34 cellular contexts compared by ENCODE assay signal in the genomic region with DNA sequence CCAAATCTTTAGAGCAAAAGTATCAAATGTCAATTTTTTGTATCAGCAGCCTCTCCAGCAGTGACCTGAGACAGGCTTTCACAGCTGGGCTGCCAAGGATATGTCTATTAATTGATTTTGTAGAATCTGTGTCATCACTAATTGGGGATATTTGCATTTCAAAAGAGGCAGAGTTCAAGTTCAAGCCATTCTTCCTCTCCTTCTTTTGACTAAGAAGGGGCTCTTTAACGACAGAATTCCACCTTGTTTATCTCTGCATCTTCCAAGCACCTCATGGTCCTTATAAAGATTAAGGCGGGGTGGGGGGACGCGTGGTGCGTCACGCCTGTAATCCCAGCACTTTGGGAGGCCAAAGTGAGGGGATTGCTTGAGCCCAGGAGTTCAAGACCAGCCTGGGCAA. TPM values are rescaled to one million over a fixed set of nuclear protein-coding genes. Genes with fewer than 3 reads are reported as not detected.
"Had no signal": no experiment of that assay in that cellular context is flagged by ENCODE, and none has a peak within 500 bp of the region (broad histone marks: within the 10 kb centered on the region; RNA-seq: fewer than 3 reads in every experiment).

No MANE protein-coding gene starts in this region.

- H3K27ac Mint-ChIP-seq: memory B cell; nephron; neural progenitor cell; stimulated activated memory B cell treated with anti-CD40 and anti-IgM and Interleukin-4, amounts not matched to agents 10 μg/mL and 1 μg/mL and 100 μg/mL, for 72 hours; type B pancreatic cell had no signal

- H3K4me3 Mint-ChIP-seq: memory B cell; nephron; neural progenitor cell; stimulated activated memory B cell treated with anti-CD40 and anti-IgM and Interleukin-4, amounts not matched to agents 10 μg/mL and 1 μg/mL and 100 μg/mL, for 72 hours; type B pancreatic cell had no signal

- H3K9me3 ChIP-seq: esophagus squamous epithelium, heart right ventricle, lower lobe of right lung, psoas muscle, sigmoid colon, testis, tibial artery had no signal

- H3K9me3 Mint-ChIP-seq: effector memory CD8-positive, alpha-beta T cell; memory B cell; stimulated activated memory B cell treated with anti-CD40 and anti-IgM and Interleukin-4, amounts not matched to agents 10 μg/mL and 1 μg/mL and 100 μg/mL, for 72 hours; type B pancreatic cell had no signal

- ATAC-seq: effector memory CD8-positive, alpha-beta T cell; heart right ventricle; left colon; lower lobe of right lung; psoas muscle; right cardiac atrium; stimulated activated memory B cell treated with anti-CD40 and anti-IgM and Interleukin-4, amounts not matched to agents 10 μg/mL and 1 μg/mL and 100 μg/mL, for 72 hours; stimulated activated naive CD8-positive, alpha-beta T cell treated with anti-CD3 and anti-CD28 coated beads, Interleukin-15, Interleukin-2, amounts not matched to agents 100 U/mL and 50 U/mL, for 24 hours had no signal

- H3K79me2 ChIP-seq: parathyroid adenoma had no signal

- H3K27me3 ChIP-seq: sigmoid colon, testis had no signal

- DNase-seq: cerebellar nuclear complex; cortex of kidney; effector memory CD8-positive, alpha-beta T cell; erythroblast; esophagus squamous epithelium; foreskin melanocyte; glutamatergic neuron; heart right ventricle; hippocampal formation; islet precursor cell; kidney glomerular epithelial cell; left colon; left ventricle myocardium inferior; lower lobe of right lung; psoas muscle; right cardiac atrium; sigmoid colon; stimulated activated CD4-positive, alpha-beta T cell treated with anti-CD3 and anti-CD28 coated beads, Interleukin-2, amount 100 ng/mL, for 24 hours; stimulated activated CD4-positive, alpha-beta T cell treated with anti-CD3 and anti-CD28 coated beads, Interleukin-4, amount 100 ng/mL, for 4 hours; stimulated activated naive CD8-positive, alpha-beta T cell treated with anti-CD3 and anti-CD28 coated beads, Interleukin-15, Interleukin-2, amounts not matched to agents 100 U/mL and 50 U/mL, for 24 hours; substantia nigra; testis; tibial artery had no signal

- H3K4me1 ChIP-seq: neural progenitor cell, parathyroid adenoma had no signal

- H3K36me3 Mint-ChIP-seq: memory B cell; neural progenitor cell; stimulated activated memory B cell treated with anti-CD40 and anti-IgM and Interleukin-4, amounts not matched to agents 10 μg/mL and 1 μg/mL and 100 μg/mL, for 72 hours; type B pancreatic cell had no signal

- H2AFZ ChIP-seq: neural progenitor cell, parathyroid adenoma had no signal

- H3K27ac ChIP-seq: esophagus squamous epithelium, heart right ventricle, left ventricle myocardium inferior, lower lobe of right lung, neural progenitor cell, parathyroid adenoma, psoas muscle, sigmoid colon, testis, tibial artery had no signal

- H3K4me3 ChIP-seq: esophagus squamous epithelium, heart right ventricle, left ventricle myocardium inferior, neural progenitor cell, psoas muscle, sigmoid colon, testis, tibial artery had no signal

- H3K4me2 ChIP-seq: neural progenitor cell had no signal

- H3K36me3 ChIP-seq: esophagus squamous epithelium, heart right ventricle, left ventricle myocardium inferior, lower lobe of right lung, neural progenitor cell, sigmoid colon, tibial artery had no signal

RNA-seq across cellular contexts. Expression of a gene that starts 15.2 kb away (rescaled TPM):
- total RNA-seq: dermis microvascular lymphatic vessel endothelial cell, esophagus squamous epithelium, left colon, left ventricle myocardium inferior, lower lobe of right lung, mononuclear cell, osteoblast, psoas muscle, renal cortical epithelial cell, right cardiac atrium, sigmoid colon, skeletal muscle tissue had no signal
- polyA plus RNA-seq: heart right ventricle, psoas muscle, right cardiac atrium, sigmoid colon had no signal

RNA-seq across cellular contexts. Expression of a gene that starts 24.4 kb away (rescaled TPM):
- total RNA-seq: dermis microvascular lymphatic vessel endothelial cell, esophagus squamous epithelium, lower lobe of right lung, mononuclear cell, osteoblast, renal cortical epithelial cell had no signal
